Comparison of ENCODE assay signal across 20 cellular contexts in the genomic region with DNA sequence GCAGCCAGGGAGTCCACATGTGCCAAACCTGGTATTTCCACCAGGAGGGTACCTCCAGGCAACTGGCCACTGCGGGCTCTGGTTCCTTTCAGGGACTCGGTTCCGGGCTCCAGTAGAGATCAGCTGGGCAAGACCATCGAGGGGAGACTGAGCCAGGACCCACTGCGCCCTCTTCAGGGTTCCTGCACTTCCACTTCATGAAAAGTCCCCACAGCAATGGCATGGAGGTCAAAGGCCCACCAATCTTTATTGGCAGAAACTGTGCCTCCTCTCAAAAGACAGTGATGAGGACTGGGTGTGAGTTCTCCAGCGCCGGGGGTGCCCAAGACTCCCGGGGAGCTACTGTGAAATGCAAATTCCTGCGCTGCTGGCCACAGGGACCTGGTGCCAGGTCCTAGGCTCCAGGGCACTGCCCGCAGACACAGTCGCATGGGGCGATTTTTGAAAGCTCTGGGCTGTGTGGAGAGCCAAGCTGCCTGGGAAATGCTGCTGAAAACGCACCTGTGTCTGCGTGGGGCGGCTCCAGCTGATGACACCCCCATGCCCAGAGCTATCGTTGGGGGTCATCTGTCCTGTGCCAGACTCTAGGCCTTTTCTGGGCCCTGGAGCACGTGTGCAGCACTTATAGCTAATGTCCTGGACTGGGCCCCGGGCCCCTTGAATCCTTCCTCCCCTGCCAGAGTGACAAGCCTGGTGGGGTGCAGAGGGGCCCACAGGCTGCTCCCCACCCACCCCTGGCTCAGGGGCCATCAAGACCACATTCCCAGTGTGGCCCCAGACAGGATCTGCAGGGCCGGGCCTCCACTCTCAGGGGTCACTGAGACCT.
"Had no signal": no experiment of that assay in that cellular context is flagged by ENCODE, and none has a peak within 500 bp of the region (broad histone marks: within the 10 kb centered on the region; RNA-seq: fewer than 3 reads in every experiment).

No MANE protein-coding gene starts in this region.

- DNase-seq: activated CD4-positive, alpha-beta T cell treated with anti-CD3 and anti-CD28 coated beads, Interleukin-2, amount 50 U/mL, for 1 hour; activated CD4-positive, CD25-positive, alpha-beta regulatory T cell treated with anti-CD3 and anti-CD28 coated beads, Interleukin-2, amount 50 U/mL, for 72 hours; activated gamma-delta T cell treated with Interleukin-2 at 50 U/mL for 16 hours; activated T-cell treated with anti-CD3 and anti-CD28 coated beads, Interleukin-2, amount 50 U/mL, for 1 hour; cerebellar nuclear complex; cortex of kidney; esophagus squamous epithelium; gastrocnemius medialis; head of caudate nucleus; islet precursor cell; natural killer cell; stimulated activated CD4-positive, alpha-beta T cell treated with anti-CD3 and anti-CD28 coated beads, Interleukin-4, amount 100 ng/mL, for 1 hour; stimulated activated naive CD4-positive, alpha-beta T cell; T-cell; testis; uterus; WERI-Rb-1 had no signal

- H3K79me2 ChIP-seq: parathyroid adenoma had no signal

- ATAC-seq: gastrocnemius medialis, natural killer cell, sciatic nerve, T-cell had no signal

- H3K27ac ChIP-seq: esophagus squamous epithelium, gastrocnemius medialis, parathyroid adenoma, testis, uterus, WERI-Rb-1 had no signal

- H2AFZ ChIP-seq: parathyroid adenoma had no signal

- H3K9me3 ChIP-seq: esophagus squamous epithelium, gastrocnemius medialis, testis, uterus had no signal

- H3K27me3 ChIP-seq: gastrocnemius medialis, testis, uterus had no signal

- H3K4me2 ChIP-seq: smooth muscle cell had no signal

- H3K36me3 ChIP-seq: esophagus squamous epithelium, gastrocnemius medialis, uterus, WERI-Rb-1 had no signal

- H3K9ac ChIP-seq: parathyroid adenoma had no signal

- H3K4me1 ChIP-seq: esophagus squamous epithelium, gastrocnemius medialis, parathyroid adenoma, testis, uterus had no signal

- H3K4me3 ChIP-seq: esophagus squamous epithelium, gastrocnemius medialis, smooth muscle cell, testis, uterus had no signal
